1 cellular context compared by ENCODE assay signal in genomic region chr14:24426912-24427536, GRCh38.
A peak's percentile ranks its signal among the peaks of the same experiment; 100 is the strongest.
TF ChIP-seq lines count a peak whose summit lies in the region.

No MANE protein-coding gene starts in this region.

TF ChIP-seq in HepG2, 621 proteins besides CTCF, POLR2A, EP300 and RAD21 (continued from another document and continues in another):
- TF ChIP-seq, protein P1, sequence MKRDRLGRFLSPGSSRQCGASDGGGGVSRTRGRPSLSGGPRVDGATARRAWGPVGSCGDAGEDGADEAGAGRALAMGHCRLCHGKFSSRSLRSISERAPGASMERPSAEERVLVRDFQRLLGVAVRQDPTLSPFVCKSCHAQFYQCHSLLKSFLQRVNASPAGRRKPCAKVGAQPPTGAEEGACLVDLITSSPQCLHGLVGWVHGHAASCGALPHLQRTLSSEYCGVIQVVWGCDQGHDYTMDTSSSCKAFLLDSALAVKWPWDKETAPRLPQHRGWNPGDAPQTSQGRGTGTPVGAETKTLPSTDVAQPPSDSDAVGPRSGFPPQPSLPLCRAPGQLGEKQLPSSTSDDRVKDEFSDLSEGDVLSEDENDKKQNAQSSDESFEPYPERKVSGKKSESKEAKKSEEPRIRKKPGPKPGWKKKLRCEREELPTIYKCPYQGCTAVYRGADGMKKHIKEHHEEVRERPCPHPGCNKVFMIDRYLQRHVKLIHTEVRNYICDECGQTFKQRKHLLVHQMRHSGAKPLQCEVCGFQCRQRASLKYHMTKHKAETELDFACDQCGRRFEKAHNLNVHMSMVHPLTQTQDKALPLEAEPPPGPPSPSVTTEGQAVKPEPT (CRISPR knock-in tag; IDR thresholded peaks at IDR 0.05; ENCODE audit: low read depth) = peak; percentile 84
- 0 out of 2 replicates have a peak, but pooled peaks have one; percentile 6 for TF ChIP-seq GMEB1 (CRISPR knock-in tag; IDR thresholded peaks at IDR 0.05; ENCODE audit: borderline replicate concordance)
- TF ChIP-seq ZZZ3 (CRISPR knock-in tag; IDR thresholded peaks at IDR 0.05; ENCODE audit: borderline replicate concordance) = peak; percentile 70; the same call in 1 of the 2 replicates
- peak; percentile 61 for TF ChIP-seq ZNF605 (CRISPR knock-in tag; IDR thresholded peaks at IDR 0.05)
- TF ChIP-seq CHCHD3 (CRISPR knock-in tag; IDR thresholded peaks at IDR 0.05) = no peak
- no peak for TF ChIP-seq NR2F6 (IDR thresholded peaks at IDR 0.05)
- TF ChIP-seq NR2F6 (CRISPR knock-in tag; IDR thresholded peaks at IDR 0.05) = peak; percentile 56; the same call in 1 of the 2 replicates
- no peak for TF ChIP-seq FOXP1 (IDR thresholded peaks at IDR 0.05)
- peak; percentile 74 for TF ChIP-seq FOXP1 (CRISPR knock-in tag; IDR thresholded peaks at IDR 0.05)
- peak in 1 of 2 experiments; percentile 32; a peak in 1 of 4 replicates for TF ChIP-seq KLF16 (CRISPR knock-in tag; IDR thresholded peaks at IDR 0.05)
- TF ChIP-seq, protein P2, sequence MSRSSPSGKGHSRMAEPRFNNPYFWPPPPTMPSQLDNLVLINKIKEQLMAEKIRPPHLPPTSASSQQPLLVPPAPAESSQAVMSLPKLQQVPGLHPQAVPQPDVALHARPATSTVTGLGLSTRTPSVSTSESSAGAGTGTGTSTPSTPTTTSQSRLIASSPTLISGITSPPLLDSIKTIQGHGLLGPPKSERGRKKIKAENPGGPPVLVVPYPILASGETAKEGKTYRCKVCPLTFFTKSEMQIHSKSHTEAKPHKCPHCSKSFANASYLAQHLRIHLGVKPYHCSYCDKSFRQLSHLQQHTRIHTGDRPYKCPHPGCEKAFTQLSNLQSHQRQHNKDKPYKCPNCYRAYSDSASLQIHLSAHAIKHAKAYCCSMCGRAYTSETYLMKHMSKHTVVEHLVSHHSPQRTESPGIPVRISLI (CRISPR knock-in tag; IDR thresholded peaks at IDR 0.05; ENCODE audit: borderline replicate concordance) = peak; percentile 40; the same call in 1 of the 2 replicates
- TF ChIP-seq ZNF546 (CRISPR knock-in tag; conservative IDR thresholded peaks at IDR 0.05) = peak; percentile 62; the same call in 1 of the 2 replicates
- TF ChIP-seq GATAD2A (CRISPR knock-in tag; IDR thresholded peaks at IDR 0.05) = peak; percentile 93
- peak; percentile 82 for TF ChIP-seq KAT8 (CRISPR knock-in tag; IDR thresholded peaks at IDR 0.05)
- 0 out of 2 replicates have a peak, but pooled peaks have one; percentile 26 for TF ChIP-seq ZNF383 (CRISPR knock-in tag; IDR thresholded peaks at IDR 0.05; ENCODE audit: borderline replicate concordance)
- no peak for TF ChIP-seq SP1 (IDR thresholded peaks at IDR 0.05)
- peak; percentile 51 for TF ChIP-seq SP1 (CRISPR knock-in tag; IDR thresholded peaks at IDR 0.05)
- no peak for TF ChIP-seq SKI (IDR thresholded peaks at IDR 0.05; ENCODE audit: partially characterized antibody)
- TF ChIP-seq ZNF407 (CRISPR knock-in tag; IDR thresholded peaks at IDR 0.05; ENCODE audit: not compliant biosample characterization) = no peak
- no peak for TF ChIP-seq ZNF260 (CRISPR knock-in tag; IDR thresholded peaks at IDR 0.05; ENCODE audit: borderline replicate concordance, low read depth)
- TF ChIP-seq SRF (IDR thresholded peaks at IDR 0.05; ENCODE audit: low read depth, low read length) = peak; percentile 56; the same call in 1 of the 2 replicates
- no peak for TF ChIP-seq MZF1 (CRISPR knock-in tag; IDR thresholded peaks at IDR 0.05; ENCODE audit: borderline replicate concordance)
- TF ChIP-seq ZNF326 (CRISPR knock-in tag; IDR thresholded peaks at IDR 0.05; ENCODE audit: borderline replicate concordance) = no peak; the same call in 1 of the 2 replicates
- no peak; the same call in 1 of the 2 replicates for TF ChIP-seq KDM4B (CRISPR knock-in tag; IDR thresholded peaks at IDR 0.05)
- no peak for TF ChIP-seq ZNF577 (CRISPR knock-in tag; IDR thresholded peaks at IDR 0.05; ENCODE audit: borderline replicate concordance, low read depth)
- peak; percentile 46 for TF ChIP-seq ZNF33B (CRISPR knock-in tag; IDR thresholded peaks at IDR 0.05)
- no peak; the same call in 1 of the 2 replicates for TF ChIP-seq TRAFD1 (CRISPR knock-in tag; IDR thresholded peaks at IDR 0.05; ENCODE audit: borderline replicate concordance)
- peak; percentile 25 for TF ChIP-seq STAG1 (CRISPR knock-in tag; IDR thresholded peaks at IDR 0.05)
- no peak for TF ChIP-seq ZNF235 (CRISPR knock-in tag; IDR thresholded peaks at IDR 0.05; ENCODE audit: borderline replicate concordance)
- peak; percentile 99 for TF ChIP-seq MTA1 (CRISPR knock-in tag; IDR thresholded peaks at IDR 0.05; ENCODE audit: borderline replicate concordance)
- peak; percentile 92 for TF ChIP-seq EEA1 (CRISPR knock-in tag; IDR thresholded peaks at IDR 0.05; ENCODE audit: borderline replicate concordance)
- TF ChIP-seq, protein P3, sequence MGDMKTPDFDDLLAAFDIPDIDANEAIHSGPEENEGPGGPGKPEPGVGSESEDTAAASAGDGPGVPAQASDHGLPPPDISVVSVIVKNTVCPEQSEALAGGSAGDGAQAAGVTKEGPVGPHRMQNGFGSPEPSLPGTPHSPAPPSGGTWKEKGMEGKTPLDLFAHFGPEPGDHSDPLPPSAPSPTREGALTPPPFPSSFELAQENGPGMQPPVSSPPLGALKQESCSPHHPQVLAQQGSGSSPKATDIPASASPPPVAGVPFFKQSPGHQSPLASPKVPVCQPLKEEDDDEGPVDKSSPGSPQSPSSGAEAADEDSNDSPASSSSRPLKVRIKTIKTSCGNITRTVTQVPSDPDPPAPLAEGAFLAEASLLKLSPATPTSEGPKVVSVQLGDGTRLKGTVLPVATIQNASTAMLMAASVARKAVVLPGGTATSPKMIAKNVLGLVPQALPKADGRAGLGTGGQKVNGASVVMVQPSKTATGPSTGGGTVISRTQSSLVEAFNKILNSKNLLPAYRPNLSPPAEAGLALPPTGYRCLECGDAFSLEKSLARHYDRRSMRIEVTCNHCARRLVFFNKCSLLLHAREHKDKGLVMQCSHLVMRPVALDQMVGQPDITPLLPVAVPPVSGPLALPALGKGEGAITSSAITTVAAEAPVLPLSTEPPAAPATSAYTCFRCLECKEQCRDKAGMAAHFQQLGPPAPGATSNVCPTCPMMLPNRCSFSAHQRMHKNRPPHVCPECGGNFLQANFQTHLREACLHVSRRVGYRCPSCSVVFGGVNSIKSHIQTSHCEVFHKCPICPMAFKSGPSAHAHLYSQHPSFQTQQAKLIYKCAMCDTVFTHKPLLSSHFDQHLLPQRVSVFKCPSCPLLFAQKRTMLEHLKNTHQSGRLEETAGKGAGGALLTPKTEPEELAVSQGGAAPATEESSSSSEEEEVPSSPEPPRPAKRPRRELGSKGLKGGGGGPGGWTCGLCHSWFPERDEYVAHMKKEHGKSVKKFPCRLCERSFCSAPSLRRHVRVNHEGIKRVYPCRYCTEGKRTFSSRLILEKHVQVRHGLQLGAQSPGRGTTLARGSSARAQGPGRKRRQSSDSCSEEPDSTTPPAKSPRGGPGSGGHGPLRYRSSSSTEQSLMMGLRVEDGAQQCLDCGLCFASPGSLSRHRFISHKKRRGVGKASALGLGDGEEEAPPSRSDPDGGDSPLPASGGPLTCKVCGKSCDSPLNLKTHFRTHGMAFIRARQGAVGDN (CRISPR knock-in tag; IDR thresholded peaks at IDR 0.05) = peak; percentile 13; the same call in 1 of the 2 replicates
- peak; percentile 99 for TF ChIP-seq ZNF292 (CRISPR knock-in tag; IDR thresholded peaks at IDR 0.05; ENCODE audit: borderline replicate concordance, low read depth)
- peak; percentile 52; the same call in 1 of the 2 replicates for TF ChIP-seq NCOA2 (CRISPR knock-in tag; IDR thresholded peaks at IDR 0.05)
- TF ChIP-seq, protein P4, sequence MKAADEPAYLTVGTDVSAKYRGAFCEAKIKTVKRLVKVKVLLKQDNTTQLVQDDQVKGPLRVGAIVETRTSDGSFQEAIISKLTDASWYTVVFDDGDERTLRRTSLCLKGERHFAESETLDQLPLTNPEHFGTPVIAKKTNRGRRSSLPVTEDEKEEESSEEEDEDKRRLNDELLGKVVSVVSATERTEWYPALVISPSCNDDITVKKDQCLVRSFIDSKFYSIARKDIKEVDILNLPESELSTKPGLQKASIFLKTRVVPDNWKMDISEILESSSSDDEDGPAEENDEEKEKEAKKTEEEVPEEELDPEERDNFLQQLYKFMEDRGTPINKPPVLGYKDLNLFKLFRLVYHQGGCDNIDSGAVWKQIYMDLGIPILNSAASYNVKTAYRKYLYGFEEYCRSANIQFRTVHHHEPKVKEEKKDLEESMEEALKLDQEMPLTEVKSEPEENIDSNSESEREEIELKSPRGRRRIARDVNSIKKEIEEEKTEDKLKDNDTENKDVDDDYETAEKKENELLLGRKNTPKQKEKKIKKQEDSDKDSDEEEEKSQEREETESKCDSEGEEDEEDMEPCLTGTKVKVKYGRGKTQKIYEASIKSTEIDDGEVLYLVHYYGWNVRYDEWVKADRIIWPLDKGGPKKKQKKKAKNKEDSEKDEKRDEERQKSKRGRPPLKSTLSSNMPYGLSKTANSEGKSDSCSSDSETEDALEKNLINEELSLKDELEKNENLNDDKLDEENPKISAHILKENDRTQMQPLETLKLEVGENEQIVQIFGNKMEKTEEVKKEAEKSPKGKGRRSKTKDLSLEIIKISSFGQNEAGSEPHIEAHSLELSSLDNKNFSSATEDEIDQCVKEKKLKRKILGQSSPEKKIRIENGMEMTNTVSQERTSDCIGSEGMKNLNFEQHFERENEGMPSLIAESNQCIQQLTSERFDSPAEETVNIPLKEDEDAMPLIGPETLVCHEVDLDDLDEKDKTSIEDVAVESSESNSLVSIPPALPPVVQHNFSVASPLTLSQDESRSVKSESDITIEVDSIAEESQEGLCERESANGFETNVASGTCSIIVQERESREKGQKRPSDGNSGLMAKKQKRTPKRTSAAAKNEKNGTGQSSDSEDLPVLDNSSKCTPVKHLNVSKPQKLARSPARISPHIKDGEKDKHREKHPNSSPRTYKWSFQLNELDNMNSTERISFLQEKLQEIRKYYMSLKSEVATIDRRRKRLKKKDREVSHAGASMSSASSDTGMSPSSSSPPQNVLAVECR (CRISPR knock-in tag; IDR thresholded peaks at IDR 0.05; ENCODE audit: borderline replicate concordance) = peak; percentile 74; the same call in 1 of the 2 replicates
